Comparison of ENCODE assay signal across 1 cellular context in genomic region chr1:172449585-172450523, GRCh38.
A peak's percentile ranks its signal among the peaks of the same experiment; 100 is the strongest.
TF ChIP-seq lines count a peak whose summit lies in the region.

No MANE protein-coding gene starts in this region.

TF ChIP-seq in K562, 482 proteins besides CTCF, POLR2A, EP300 and RAD21 (continued from another document and continues in another):
- TF ChIP-seq GMEB1 (CRISPR knock-in tag; IDR thresholded peaks at IDR 0.05) (no peak), KLF10 (CRISPR knock-in tag; IDR thresholded peaks at IDR 0.05) (no peak), ELF2 (CRISPR knock-in tag; IDR thresholded peaks at IDR 0.05) (no peak), LCOR (CRISPR knock-in tag; IDR thresholded peaks at IDR 0.05) (0 out of 2 replicates have a peak, but pooled peaks have one; percentile 50), RREB1 (CRISPR knock-in tag; IDR thresholded peaks at IDR 0.05) (no peak), KLF1 (tag; IDR thresholded peaks at IDR 0.05) (no peak), ZFP36 (IDR thresholded peaks at IDR 0.05; ENCODE audit: low read depth, low read length, partially characterized antibody) (peak; percentile 20), TBP (optimal IDR thresholded peaks at IDR 0.05; ENCODE audit: low read depth, low read length) (peak; percentile 46), ZNF592 (IDR thresholded peaks at IDR 0.05) (peak; percentile 84), ZNF224 (CRISPR knock-in tag; IDR thresholded peaks at IDR 0.05) (no peak), KLF6 (CRISPR knock-in tag; IDR thresholded peaks at IDR 0.05; ENCODE audit: borderline replicate concordance) (no peak), NFATC3 (IDR thresholded peaks at IDR 0.05) (no peak), NFE2L1 (tag; IDR thresholded peaks at IDR 0.05; ENCODE audit: borderline replicate concordance, low read depth) (no peak), TCFL5 (CRISPR knock-in tag; conservative IDR thresholded peaks at IDR 0.05) (no peak), E2F3 (CRISPR knock-in tag; IDR thresholded peaks at IDR 0.05) (no peak), TCF7 (IDR thresholded peaks at IDR 0.05; ENCODE audit: borderline replicate concordance) (no peak), ZSCAN32 (CRISPR knock-in tag; IDR thresholded peaks at IDR 0.05) (no peak), ZNF511 (CRISPR knock-in tag; IDR thresholded peaks at IDR 0.05) (no peak), ADNP (tag; IDR thresholded peaks at IDR 0.05) (no peak), ZFP30 (CRISPR knock-in tag; IDR thresholded peaks at IDR 0.05; ENCODE audit: borderline replicate concordance) (no peak), NR4A1 (CRISPR knock-in tag; IDR thresholded peaks at IDR 0.05) (peak; percentile 64; the same call in 1 of the 2 replicates), NR4A1 (tag; IDR thresholded peaks at IDR 0.05) (peak; percentile 59; the same call in 1 of the 2 replicates), PURB (CRISPR knock-in tag; IDR thresholded peaks at IDR 0.05; ENCODE audit: low read depth) (no peak), SNIP1 (IDR thresholded peaks at IDR 0.05; ENCODE audit: low read depth) (no peak), CREB3 (tag; conservative IDR thresholded peaks at IDR 0.05; ENCODE audit: low read depth) (0 out of 2 replicates have a peak, but pooled peaks have one; percentile 18), TAF9B (IDR thresholded peaks at IDR 0.05; ENCODE audit: partially characterized antibody) (no peak), HMBOX1 (IDR thresholded peaks at IDR 0.05) (peak; percentile 47; the same call in 1 of the 2 replicates), KAT7 (CRISPR knock-in tag; IDR thresholded peaks at IDR 0.05; ENCODE audit: borderline replicate concordance) (0 out of 2 replicates have a peak, but pooled peaks have one; percentile 40), HDAC2 (IDR thresholded peaks at IDR 0.05) (no peak), GTF2E2 (tag; IDR thresholded peaks at IDR 0.05) (no peak), HLTF (IDR thresholded peaks at IDR 0.05) (no peak), ETV5 (CRISPR knock-in tag; IDR thresholded peaks at IDR 0.05; ENCODE audit: low read depth) (peak; percentile 37; the same call in 1 of the 2 replicates), POU5F1 (IDR thresholded peaks at IDR 0.05; ENCODE audit: borderline replicate concordance, low read depth, low read length, partially characterized antibody) (no peak), ZNF143 (CRISPR knock-in tag; IDR thresholded peaks at IDR 0.05) (peak; percentile 66; the same call in 1 of the 2 replicates), WHSC1 (IDR thresholded peaks at IDR 0.05; ENCODE audit: low read length) (no peak), ZNF175 (CRISPR knock-in tag; IDR thresholded peaks at IDR 0.05; ENCODE audit: low read depth) (peak; percentile 80), MAFG (tag; conservative IDR thresholded peaks at IDR 0.05) (no peak), ZKSCAN1 (IDR thresholded peaks at IDR 0.05; ENCODE audit: low read depth, low read length) (0 out of 2 replicates have a peak, but pooled peaks have one; percentile 8), HMGXB4 (CRISPR knock-in tag; IDR thresholded peaks at IDR 0.05) (0 out of 2 replicates have a peak, but pooled peaks have one; percentile 47), ZNF639 (CRISPR knock-in tag; conservative IDR thresholded peaks at IDR 0.05 in 1 of 2, IDR thresholded peaks at IDR 0.05 in 1 of 2) (peak in 1 of 2 experiments; percentile 74; a peak in 2 of 4 replicates), SLC30A9 (CRISPR knock-in tag; IDR thresholded peaks at IDR 0.05) (no peak), EHMT2 (IDR thresholded peaks at IDR 0.05) (peak; percentile 52; the same call in 1 of the 2 replicates), ZNF766 (CRISPR knock-in tag; conservative IDR thresholded peaks at IDR 0.05) (peak; percentile 70; the same call in 1 of the 2 replicates), LARP7 (IDR thresholded peaks at IDR 0.05) (no peak), NONO (IDR thresholded peaks at IDR 0.05; ENCODE audit: low read depth in 2 of 2, low read length in 1 of 2) (peak in 1 of 2 experiments; percentile 64; a peak in 1 of 4 replicates), ZNF324 (CRISPR knock-in tag; IDR thresholded peaks at IDR 0.05) (no peak), MTF1 (CRISPR knock-in tag; IDR thresholded peaks at IDR 0.05; ENCODE audit: borderline replicate concordance) (no peak), NFE2 (IDR thresholded peaks at IDR 0.05; ENCODE audit: low read depth) (no peak)
